Comparison of ENCODE assay signal across 9 cellular contexts in genomic region chr20:32110173-32110704, GRCh38. TPM values are rescaled to one million over a fixed set of nuclear protein-coding genes. Genes with fewer than 3 reads are reported as not detected.
DNase-seq lines count a peak whose midpoint lies in the region; ATAC-seq, FAIRE-seq and TF ChIP-seq lines count a peak whose summit lies in the region.
"Had no signal": no experiment of that assay in that cellular context is flagged by ENCODE, and none has a peak within 500 bp of the region (broad histone marks: within the 10 kb centered on the region; RNA-seq: fewer than 3 reads in every experiment).

No MANE protein-coding gene starts in this region.

- FAIRE-seq in kidney (lab: Jason Lieb, UNC), result no peak
- FAIRE-seq: islet of Langerhans had no signal

- ATAC-seq in HG03039 (IDR thresholded peaks at IDR 0.05; ENCODE audit: unreplicated experiment), result no peak

- peaks cover 3% of the 10 kb centered on the region for H3K27me3 Mint-ChIP-seq in activated T-helper 2 cell treated with anti-CD3 and anti-CD28 coated beads, Interferon-gamma antibody, Interleukin-2, Interleukin-4, amounts not matched to agents 10 μg/mL and 5 μg/mL and 100 μg/mL, durations not matched to agents 14 hours and 24 hours and 36 hours (ENCODE audit: low read depth)

- H3K36me3 ChIP-seq in ACC112 (ENCODE audit: insufficient read depth, low read length), result no peaks in the 10 kb centered on the region
- no peaks in the 10 kb centered on the region for H3K36me3 ChIP-seq in kidney (ENCODE audit: control insufficient read depth in 1 of 2, insufficient read depth in 2 of 2, low read length in 2 of 2)
- H3K36me3 ChIP-seq in thymus (ENCODE audit: control insufficient read depth, insufficient read depth), result peaks cover under 1% of the 10 kb centered on the region

- DNase-seq in HCEC 1CT, result peak; percentile 11
- DNase-seq in activated T-helper 2 cell treated with anti-CD3 and anti-CD28 coated beads, Interferon-gamma antibody, Interleukin-2, Interleukin-4, amounts not matched to agents 10 μg/mL and 5 μg/mL and 100 μg/mL, durations not matched to agents 14 hours and 24 hours and 36 hours (ENCODE audit: low spot score), result no peak
- no peak for DNase-seq in kidney
- DNase-seq in activated effector memory CD4-positive, alpha-beta T cell treated with anti-CD3 and anti-CD28 coated beads, Interleukin-2, amount 50 U/mL, for 16 hours, result no peak
- no peak for DNase-seq in GDM1 (lab: John Stamatoyannopoulos, UW)

- peaks cover 21% of the 10 kb centered on the region for H3K4me1 Mint-ChIP-seq in activated T-helper 2 cell treated with anti-CD3 and anti-CD28 coated beads, Interferon-gamma antibody, Interleukin-2, Interleukin-4, amounts not matched to agents 10 μg/mL and 5 μg/mL and 100 μg/mL, durations not matched to agents 14 hours and 24 hours and 36 hours (ENCODE audit: low read depth)

- peak overlapping the region; percentile 91 for H3K4me3 ChIP-seq in ACC112 (ENCODE audit: low read depth, low read length)
- peak overlapping the region; percentile 97 to 98 for H3K4me3 ChIP-seq in kidney (ENCODE audit: low read length in 2 of 2)
- peak overlapping the region; percentile 80 for H3K4me3 ChIP-seq in thymus (ENCODE audit: low read length)

- H3K27ac ChIP-seq in ACC112 (ENCODE audit: low read depth, low read length) (peak overlapping the region; percentile 97), kidney (ENCODE audit: low read depth in 2 of 2, low read length in 2 of 2) (peak overlapping the region; percentile 100), thymus (ENCODE audit: low read depth) (peak overlapping the region; percentile 99)

- H3K79me2 ChIP-seq in ACC112 (ENCODE audit: control insufficient read depth, insufficient read depth, low read length, unreplicated experiment), result peaks cover 53% of the 10 kb centered on the region

- intact Hi-C loops in activated T-helper 2 cell treated with anti-CD3 and anti-CD28 coated beads, Interferon-gamma antibody, Interleukin-2, Interleukin-4, amounts not matched to agents 10 μg/mL and 5 μg/mL and 100 μg/mL, durations not matched to agents 14 hours and 24 hours and 36 hours (cut with micrococcal nuclease), result loop anchor here (2.0 kb wide), 1 partner anchor 95 kb away; no protein-coding TSS in a partner anchor
- intact Hi-C loops in kidney (cut with DNase I), result no loop called here

- WGBS in thymus, result 11% methylated on average over 8 of the region's 8 CpGs

- H3K27ac Mint-ChIP-seq in activated T-helper 2 cell treated with anti-CD3 and anti-CD28 coated beads, Interferon-gamma antibody, Interleukin-2, Interleukin-4, amounts not matched to agents 10 μg/mL and 5 μg/mL and 100 μg/mL, durations not matched to agents 14 hours and 24 hours and 36 hours, result peak overlapping the region; percentile 99

- H2AFZ ChIP-seq in ACC112 (ENCODE audit: low read length, unreplicated experiment), result peak overlapping the region; percentile 99

- peak overlapping the region; percentile 97 to 99 for H3K9ac ChIP-seq in kidney (ENCODE audit: low read length in 2 of 2)

- H3K4me3 Mint-ChIP-seq in activated T-helper 2 cell treated with anti-CD3 and anti-CD28 coated beads, Interferon-gamma antibody, Interleukin-2, Interleukin-4, amounts not matched to agents 10 μg/mL and 5 μg/mL and 100 μg/mL, durations not matched to agents 14 hours and 24 hours and 36 hours (ENCODE audit: low read depth), result peak overlapping the region; percentile 95

- H3K9me3 Mint-ChIP-seq in activated T-helper 2 cell treated with anti-CD3 and anti-CD28 coated beads, Interferon-gamma antibody, Interleukin-2, Interleukin-4, amounts not matched to agents 10 μg/mL and 5 μg/mL and 100 μg/mL, durations not matched to agents 14 hours and 24 hours and 36 hours, result no peaks in the 10 kb centered on the region

- H3K27me3 ChIP-seq in ACC112 (ENCODE audit: insufficient read depth, low read length) (no peaks in the 10 kb centered on the region), thymus (ENCODE audit: control insufficient read depth, insufficient read depth) (no peaks in the 10 kb centered on the region)

- H3K9me3 ChIP-seq in kidney (ENCODE audit: control insufficient read depth in 1 of 2, low read length in 2 of 2) (no peaks in the 10 kb centered on the region), thymus (ENCODE audit: control insufficient read depth) (no peaks in the 10 kb centered on the region)

- peaks cover 11% of the 10 kb centered on the region for H3K4me1 ChIP-seq in ACC112 (ENCODE audit: control insufficient read depth, insufficient read depth, low read length, unreplicated experiment)
- peaks cover 13 to 25% of the 10 kb centered on the region in 2 donors for H3K4me1 ChIP-seq in kidney (ENCODE audit: control insufficient read depth in 1 of 2, insufficient read depth in 1 of 2, low read depth in 1 of 2, low read length in 2 of 2)
- peaks cover 13% of the 10 kb centered on the region for H3K4me1 ChIP-seq in thymus (ENCODE audit: control insufficient read depth, insufficient read depth, low read length)

- peaks cover 15% of the 10 kb centered on the region for H3K36me3 Mint-ChIP-seq in activated T-helper 2 cell treated with anti-CD3 and anti-CD28 coated beads, Interferon-gamma antibody, Interleukin-2, Interleukin-4, amounts not matched to agents 10 μg/mL and 5 μg/mL and 100 μg/mL, durations not matched to agents 14 hours and 24 hours and 36 hours (ENCODE audit: low read depth)

- TF ChIP-seq CTCF in kidney (IDR thresholded peaks at IDR 0.05; ENCODE audit: borderline replicate concordance, extremely low read depth, insufficient read depth), result no peak

RNA-seq across cellular contexts. Expression of gene TM9SF4, which starts 0.7 kb away (rescaled TPM):
- total RNA-seq in activated T-helper 2 cell treated with anti-CD3 and anti-CD28 coated beads, Interferon-gamma antibody, Interleukin-2, Interleukin-4, amounts not matched to agents 10 μg/mL and 5 μg/mL and 100 μg/mL, durations not matched to agents 14 hours and 24 hours and 36 hours, result 47.7 and 49.2 TPM in 2 replicates
- total RNA-seq in kidney, result 52.0 TPM
- polyA plus RNA-seq in kidney (ENCODE audit: insufficient read depth, low read depth, low replicate concordance) (26.3 TPM), thymus (18.7 TPM)

RNA-seq across cellular contexts. Expression of gene HCK, which starts 58.2 kb away (rescaled TPM):
- not detected in 2 replicates for total RNA-seq in activated T-helper 2 cell treated with anti-CD3 and anti-CD28 coated beads, Interferon-gamma antibody, Interleukin-2, Interleukin-4, amounts not matched to agents 10 μg/mL and 5 μg/mL and 100 μg/mL, durations not matched to agents 14 hours and 24 hours and 36 hours
- 24.0 TPM for total RNA-seq in kidney
- polyA plus RNA-seq in kidney (ENCODE audit: insufficient read depth, low read depth, low replicate concordance) (3.9 TPM), thymus (33.3 TPM)

Comparison
In these comparisons a context has a peak if more than half of its experiments do, and no peak if none do; other contexts are left out.
1. RNA of gene HCK, which starts 58.2 kb away (total RNA-seq): 24.0 TPM in kidney (single experiment); not detected in activated T-helper 2 cell treated with anti-CD3 and anti-CD28 coated beads, Interferon-gamma antibody, Interleukin-2, Interleukin-4, amounts not matched to agents 10 μg/mL and 5 μg/mL and 100 μg/mL, durations not matched to agents 14 hours and 24 hours and 36 hours; every median in the first group is over 10 times any median in the second.
2. Peak in every context shown above with its lines, with median percentiles within 50 percentile points of each other: H3K27ac ChIP-seq and H3K4me3 ChIP-seq.